8 cellular contexts compared by ENCODE assay signal in the genomic region with DNA sequence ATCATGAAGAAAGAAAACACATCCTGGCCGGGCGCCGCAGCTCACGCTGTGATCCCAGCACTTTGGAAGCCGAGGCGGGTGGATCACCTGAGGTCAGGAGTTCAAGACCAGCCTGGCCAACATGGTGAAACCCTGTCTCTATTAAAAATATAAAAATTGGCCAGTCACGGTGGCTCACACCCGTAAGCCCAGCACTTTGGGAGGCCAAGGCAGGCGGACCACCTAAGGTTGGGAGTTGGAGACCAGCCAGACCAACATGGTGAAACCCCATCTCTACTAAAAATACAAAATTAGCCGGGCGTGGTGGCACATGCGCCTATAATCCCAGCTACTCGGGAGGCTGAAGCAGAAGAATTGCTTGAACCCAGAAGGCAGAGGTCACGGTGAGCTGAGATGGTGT. TPM values are rescaled to one million over a fixed set of nuclear protein-coding genes. Genes with fewer than 3 reads are reported as not detected.
A peak's percentile ranks its signal among the peaks of the same experiment; 100 is the strongest.
DNase-seq lines count a peak whose midpoint lies in the region; FAIRE-seq and TF ChIP-seq lines count a peak whose summit lies in the region.
"Not testable (repeated sequence)": the region's sequence is repeated elsewhere in the genome, so short reads cannot be mapped to it uniquely, and the experiment has no call there.
"Had no signal": no experiment of that assay in that cellular context is flagged by ENCODE, and none has a peak within 500 bp of the region (broad histone marks: within the 10 kb centered on the region; RNA-seq: fewer than 3 reads in every experiment).

No MANE protein-coding gene starts in this region.

- BruUV-seq in Caco-2 (replicated peaks; lab: Mats Ljungman, UMichigan); PC-9 (replicated peaks; lab: Mats Ljungman, UMichigan): not testable (repeated sequence)

- not testable (repeated sequence) for H3K27me3 Mint-ChIP-seq in Caco-2 (ENCODE audit: insufficient read depth, unreplicated experiment); mesothelial cell of epicardium (ENCODE audit: low read depth)

- H3K79me2 ChIP-seq in PC-9 (ENCODE audit: low read depth), result peaks cover 58% of the 10 kb centered on the region
- H3K79me2 ChIP-seq in keratinocyte (ENCODE audit: control insufficient read depth, insufficient read depth, low read length), result peaks cover 87% of the 10 kb centered on the region
- peaks cover 100% of the 10 kb centered on the region for H3K79me2 ChIP-seq in smooth muscle cell (ENCODE audit: low read depth)

- not testable (repeated sequence) for TF ChIP-seq CTCF in Caco-2 (IDR thresholded peaks at IDR 0.05; ENCODE audit: insufficient read depth in 1 of 2, low read depth in 1 of 2, low read length in 1 of 2, severe bottlenecking in 1 of 2, unreplicated experiment in 1 of 2); PC-9 (conservative IDR thresholded peaks at IDR 0.05); keratinocyte (optimal IDR thresholded peaks at IDR 0.05 in 1 of 3, IDR thresholded peaks at IDR 0.05 in 1 of 3, conservative IDR thresholded peaks at IDR 0.05 in 1 of 3; ENCODE audit: extremely low read depth in 1 of 3, insufficient read depth in 2 of 3, low read length in 3 of 3); mesothelial cell of epicardium (IDR thresholded peaks at IDR 0.05; ENCODE audit: unreplicated experiment); smooth muscle cell (IDR thresholded peaks at IDR 0.05; ENCODE audit: borderline replicate concordance, insufficient read depth, poor library complexity, severe bottlenecking)

- not testable (repeated sequence) for H3K27me3 ChIP-seq in Caco-2 (replicated peaks; ENCODE audit: control insufficient read depth, insufficient read depth, low read length); PC-9 (ENCODE audit: insufficient read depth, low read depth); SJCRH30; keratinocyte (ENCODE audit: control insufficient read depth, extremely low read depth, insufficient read depth, low read length); smooth muscle cell (ENCODE audit: low read depth)

- peak overlapping the region; percentile 76 for H3K4me2 ChIP-seq in PC-9
- not testable (repeated sequence) for H3K4me2 ChIP-seq in keratinocyte (ENCODE audit: control insufficient read depth, extremely low read depth, insufficient read depth, low read depth, low read length); smooth muscle cell

- peaks cover 32% of the 10 kb centered on the region for H3F3A ChIP-seq in PC-9 (ENCODE audit: insufficient read depth, low read depth)
- peaks cover 29% of the 10 kb centered on the region for H3F3A ChIP-seq in smooth muscle cell (ENCODE audit: low read depth)

- POLR2A ChIA-PET in Caco-2 (lab: Charles Lee), result interaction anchor here (1.1 kb wide), 1 partner anchor 39 kb away, joined by 3 read pairs; no protein-coding TSS in a partner anchor
- POLR2A ChIA-PET in PC-9 (lab: Charles Lee; ENCODE audit: unreplicated experiment), result not testable (repeated sequence)

- H3K4me3 Mint-ChIP-seq in Caco-2 (ENCODE audit: unreplicated experiment); mesothelial cell of epicardium: not testable (repeated sequence)

- peak overlapping the region; percentile 94 for H3K27ac Mint-ChIP-seq in Caco-2 (ENCODE audit: unreplicated experiment)
- peak overlapping the region; percentile 95 for H3K27ac Mint-ChIP-seq in mesothelial cell of epicardium

- not testable (repeated sequence) for H3K9me3 Mint-ChIP-seq in Caco-2 (ENCODE audit: unreplicated experiment); mesothelial cell of epicardium

- H3K9me3 ChIP-seq in Caco-2; PC-9 (ENCODE audit: insufficient read depth, low read depth); SJCRH30 (replicated peaks); keratinocyte (ENCODE audit: control insufficient read depth, low read depth, low read length); smooth muscle cell (replicated peaks; ENCODE audit: low read depth): not testable (repeated sequence)

- H3K9ac ChIP-seq in keratinocyte (ENCODE audit: control insufficient read depth, extremely low read depth, insufficient read depth, low read length); smooth muscle cell (ENCODE audit: low read depth): not testable (repeated sequence)

- H3K36me3 ChIP-seq in Caco-2 (ENCODE audit: control insufficient read depth, insufficient read depth, low read length); PC-9 (ENCODE audit: low read depth); SJCRH30; keratinocyte (ENCODE audit: control insufficient read depth in 2 of 2, extremely low read depth in 1 of 2, insufficient read depth in 2 of 2, low read length in 2 of 2); smooth muscle cell (ENCODE audit: low read depth): not testable (repeated sequence)

- CTCF ChIA-PET in Caco-2 (lab: Charles Lee), result not testable (repeated sequence)
- CTCF ChIA-PET in PC-9 (lab: Charles Lee), result interaction anchor here (0.9 kb wide), 1 partner anchor 44 kb away, joined by 3 read pairs; no protein-coding TSS in a partner anchor

- H3K4me1 Mint-ChIP-seq in Caco-2 (ENCODE audit: low read depth, unreplicated experiment) (peaks cover 46% of the 10 kb centered on the region), mesothelial cell of epicardium (peaks cover 64% of the 10 kb centered on the region)

- dilution Hi-C loops in keratinocyte (cut with MboI; ENCODE audit: extremely low pct_ligation_motif_present, low sequenced_read_pairs), result not testable (repeated sequence)

- H3K27ac ChIP-seq in PC-9, result peak overlapping the region; percentile 96
- peak overlapping the region; percentile 28; the same call in 1 of the 2 replicates for H3K27ac ChIP-seq in SJCRH30
- peak overlapping the region; percentile 98 for H3K27ac ChIP-seq in epithelial cell of prostate
- H3K27ac ChIP-seq in keratinocyte (ENCODE audit: control insufficient read depth, insufficient read depth, low read length), result peak overlapping the region; percentile 84
- peak overlapping the region; percentile 69 for H3K27ac ChIP-seq in smooth muscle cell (ENCODE audit: low read depth)

- not testable (repeated sequence) for H3K4me3 ChIP-seq in Caco-2 (ENCODE audit: low read depth, low read length); PC-9; SJCRH30; keratinocyte (ENCODE audit: control insufficient read depth in 2 of 3, extremely low read depth in 1 of 3, insufficient read depth in 2 of 3, low read depth in 1 of 3, low read length in 3 of 3); smooth muscle cell

- intact Hi-C loops in Caco-2 (cut with micrococcal nuclease; ENCODE audit: unreplicated experiment), result not testable (repeated sequence)
- intact Hi-C loops in PC-9 (cut with micrococcal nuclease; ENCODE audit: unreplicated experiment), result loop anchor here (2.0 kb wide), 2 partner anchors 15 to 39 kb away; no protein-coding TSS in a partner anchor

- WGBS in smooth muscle cell (ENCODE audit: low lambda C conversion rate), result 98% methylated on average over 14 of the region's 14 CpGs

- H4K20me1 ChIP-seq in PC-9 (ENCODE audit: insufficient read depth); keratinocyte (ENCODE audit: control insufficient read depth, extremely low read depth, insufficient read depth, low read length): not testable (repeated sequence)
- H4K20me1 ChIP-seq in smooth muscle cell (ENCODE audit: low read depth), result peaks cover 92% of the 10 kb centered on the region

- H2AFZ ChIP-seq in PC-9; keratinocyte (ENCODE audit: control insufficient read depth, low read length); smooth muscle cell (ENCODE audit: low read depth): not testable (repeated sequence)

- FAIRE-seq in keratinocyte (lab: Jason Lieb, UNC), result not testable (repeated sequence)

- not testable (repeated sequence) for DNase-seq in Caco-2; PC-9; epithelial cell of prostate (ENCODE audit: low read depth, low spot score); keratinocyte (ENCODE audit: low read depth, low spot score); mesothelial cell of epicardium (ENCODE audit: low spot score in 2 of 2, unreplicated experiment in 2 of 2); smooth muscle cell (lab: John Stamatoyannopoulos, UW; ENCODE audit: unreplicated experiment)
- DNase-seq in SJCRH30, result peak; percentile 55 to 63

- not testable (repeated sequence) for H3K9me2 ChIP-seq in PC-9 (ENCODE audit: insufficient read depth)

- H3K9me1 ChIP-seq in keratinocyte (ENCODE audit: control insufficient read depth, extremely low read depth, insufficient read depth, low read length), result not testable (repeated sequence)

- peaks cover 92% of the 10 kb centered on the region for H3K36me3 Mint-ChIP-seq in Caco-2 (ENCODE audit: insufficient read depth, unreplicated experiment)
- H3K36me3 Mint-ChIP-seq in mesothelial cell of epicardium, result peaks cover 10% of the 10 kb centered on the region

- H3K4me1 ChIP-seq in Caco-2 (peaks cover 68% of the 10 kb centered on the region), PC-9 (replicated peaks; ENCODE audit: insufficient read depth) (peaks cover 42% of the 10 kb centered on the region), SJCRH30 (peaks cover 12% of the 10 kb centered on the region; the same call in 1 of the 2 replicates), keratinocyte (ENCODE audit: control insufficient read depth, extremely low read depth, insufficient read depth, low read length) (peaks cover 42% of the 10 kb centered on the region), smooth muscle cell (ENCODE audit: low read depth) (peaks cover 33% of the 10 kb centered on the region)

RNA-seq across cellular contexts. Expression of a gene that starts 7.7 kb away (rescaled TPM):
- total RNA-seq in Caco-2 (2022) (68.4 and 76.7 TPM in 2 replicates), PC-9 (2021) (59.8 and 60.1 TPM in 2 replicates), mesothelial cell of epicardium (99.1 to 107 TPM (median 106 TPM) in 3 replicates), smooth muscle cell (58.3 and 89.0 TPM in 2 replicates)
- 32.8 and 35.2 TPM in 2 replicates for total RNA-seq in SJCRH30 (2014; rRNA removed; shearing (Covaris generic))
- polyA plus RNA-seq in keratinocyte (90.4 to 99.3 TPM (median 94.4 TPM) in 3 replicates), smooth muscle cell (78.6 and 81.8 TPM in 2 replicates)
- 28.0 TPM for polyA plus RNA-seq in keratinocyte (2011; ENCODE audit: low read depth)
- polyA plus RNA-seq in keratinocyte (2011; cell fraction: cytosol; rRNA removed), result 105 and 138 TPM in 2 replicates
- 102 and 138 TPM in 2 replicates for polyA plus RNA-seq in keratinocyte (2011; cell fraction: nucleus; rRNA removed)
- polyA plus RNA-seq in keratinocyte (2012; ENCODE audit: low replicate concordance), result 68.0 and 95.5 TPM in 2 replicates
- polyA minus RNA-seq in keratinocyte, result 119 to 243 TPM (median 131 TPM) in 3 replicates
- polyA minus RNA-seq in keratinocyte (2011; cell fraction: cytosol; rRNA and poly(A)+ RNA removed), result 140 TPM
- 67.5 and 81.9 TPM in 2 replicates for polyA minus RNA-seq in keratinocyte (2011; cell fraction: nucleus; rRNA and poly(A)+ RNA removed)
- polyA plus RNA-seq: CD14-positive monocyte had no signal

RNA-seq across cellular contexts. Expression of a gene that starts 25.1 kb away (rescaled TPM):
- total RNA-seq in Caco-2 (2022) (20.1 and 20.6 TPM in 2 replicates), PC-9 (2021) (11.5 and 11.6 TPM in 2 replicates), mesothelial cell of epicardium (14.9 to 16.3 TPM (median 15.5 TPM) in 3 replicates), smooth muscle cell (13.7 and 18.4 TPM in 2 replicates)
- 15.6 and 17.4 TPM in 2 replicates for total RNA-seq in SJCRH30 (2014; rRNA removed; shearing (Covaris generic))
- polyA plus RNA-seq in keratinocyte (11.1 to 24.8 TPM (median 14.4 TPM) in 3 replicates), smooth muscle cell (24.0 and 27.9 TPM in 2 replicates)
- 2.8 TPM for polyA plus RNA-seq in keratinocyte (2011; ENCODE audit: low read depth)
- 18.1 and 19.0 TPM in 2 replicates for polyA plus RNA-seq in keratinocyte (2011; cell fraction: cytosol; rRNA removed)
- polyA plus RNA-seq in keratinocyte (2011; cell fraction: nucleus; rRNA removed), result 12.1 and 12.4 TPM in 2 replicates
- polyA plus RNA-seq in keratinocyte (2012; ENCODE audit: low replicate concordance), result 11.7 and 20.2 TPM in 2 replicates
- polyA minus RNA-seq in keratinocyte, result 12.1 to 16.9 TPM (median 15.9 TPM) in 3 replicates
- 12.3 TPM for polyA minus RNA-seq in keratinocyte (2011; cell fraction: cytosol; rRNA and poly(A)+ RNA removed)
- polyA minus RNA-seq in keratinocyte (2011; cell fraction: nucleus; rRNA and poly(A)+ RNA removed), result 5.0 and 8.1 TPM in 2 replicates

Comparison
In these comparisons a context has a peak if more than half of its experiments do, and no peak if none do; other contexts are left out.
1. H3K27ac ChIP-seq: peak in every context shown above with its lines; median percentile 98 in epithelial cell of prostate; 96 in PC-9; 84 in keratinocyte; 69 in smooth muscle cell; 28 in SJCRH30.